Comparison of ENCODE assay signal across 20 cellular contexts in genomic region chr2:25698752-25699151, GRCh38. TPM values are rescaled to one million over a fixed set of nuclear protein-coding genes. Genes with fewer than 3 reads are reported as not detected.
A peak's percentile ranks its signal among the peaks of the same experiment; 100 is the strongest.
DNase-seq lines count a peak whose midpoint lies in the region; ATAC-seq, FAIRE-seq and TF ChIP-seq lines count a peak whose summit lies in the region.
"Had no signal": no experiment of that assay in that cellular context is flagged by ENCODE, and none has a peak within 500 bp of the region (broad histone marks: within the 10 kb centered on the region; RNA-seq: fewer than 3 reads in every experiment).

No MANE protein-coding gene starts in this region.

- H3K9me3 ChIP-seq in breast epithelium (no peaks in the 10 kb centered on the region), PC-3 (ENCODE audit: low read length) (no peaks in the 10 kb centered on the region), H1 (ENCODE audit: insufficient read depth in 2 of 2, low read depth in 1 of 2, low read length in 1 of 2) (no peaks in the 10 kb centered on the region)
- H3K9me3 ChIP-seq: testis had no signal

- peak; percentile 66 for ATAC-seq in PC-3
- peak; percentile 76 for ATAC-seq in stimulated activated effector memory CD8-positive, alpha-beta T cell treated with anti-CD3 and anti-CD28 coated beads, Interleukin-12 subunit alpha, Interleukin-12 subunit beta, amount 100 ng/mL, for 72 hours
- no peak for ATAC-seq in GM18517 (IDR thresholded peaks at IDR 0.05; ENCODE audit: unreplicated experiment)
- ATAC-seq: natural killer cell treated with Interleukin-12 subunit alpha and Interleukin-12 subunit beta and Interleukin-15 and Interleukin-18, amount 100 ng/mL, for 72 hours had no signal

- H2BK5ac ChIP-seq in H1 (ENCODE audit: low read depth, low read length) = no peak overlapping the region

- no peak for TF ChIP-seq RAD21 in H1 (IDR thresholded peaks at IDR 0.05 in 1 of 2, conservative IDR thresholded peaks at IDR 0.05 in 1 of 2; ENCODE audit: low read depth in 2 of 2, low read length in 2 of 2)

- no peak for TF ChIP-seq EP300 in H1 (IDR thresholded peaks at IDR 0.05; ENCODE audit: borderline replicate concordance in 1 of 2, low read depth in 2 of 2, low read length in 2 of 2)

- H2AFZ ChIP-seq in PC-3 (ENCODE audit: low read length) = no peak overlapping the region
- no peak overlapping the region for H2AFZ ChIP-seq in H1 (ENCODE audit: low read length)

- no peak for FAIRE-seq in H1 (lab: Jason Lieb, UNC)
- FAIRE-seq: small intestine, TTC549 had no signal

- TF ChIP-seq POLR2A in breast epithelium (IDR thresholded peaks at IDR 0.05) = no peak
- TF ChIP-seq POLR2A in H1 (IDR thresholded peaks at IDR 0.05; ENCODE audit: control extremely low read depth in 1 of 2, low read depth in 2 of 2, low read length in 2 of 2) = no peak

- intact Hi-C loops in MCF 10A (cut with micrococcal nuclease) (no loop called here), breast epithelium (cut with DNase I; ENCODE audit: low total_unique reads) (no loop called here), PC-3 (cut with micrococcal nuclease) (no loop called here)

- no peaks in the 10 kb centered on the region for H3K27me3 Mint-ChIP-seq in MCF 10A (ENCODE audit: insufficient read depth, unreplicated experiment)
- H3K27me3 Mint-ChIP-seq: natural killer cell treated with Interleukin-12 subunit alpha and Interleukin-12 subunit beta and Interleukin-15 and Interleukin-18, amount 100 ng/mL, for 72 hours had no signal

- POLR2A ChIA-PET in MCF 10A (lab: Yijun Ruan, JAX) (interaction anchor here (0.8 to 3.7 kb wide), 5 partner anchors 8 to 92 kb away, joined by 3 to 37 read pairs (median 3); no protein-coding TSS in a partner anchor), PC-3 (lab: Charles Lee; ENCODE audit: unreplicated experiment) (interaction anchor here (0.7 to 1.1 kb wide), 2 partner anchors 34 to 203 kb away, joined by 7 to 9 read pairs; no protein-coding TSS in a partner anchor), H1 (lab: Charles Lee; ENCODE audit: partially characterized antibody) (interaction anchor here (0.9 to 1.3 kb wide), 4 partner anchors 10 to 176 kb away, joined by 3 to 4 read pairs (median 3); no protein-coding TSS in a partner anchor)

- H3K4me3 Mint-ChIP-seq in MCF 10A (ENCODE audit: unreplicated experiment) = no peak overlapping the region
- no peak overlapping the region for H3K4me3 Mint-ChIP-seq in stimulated activated effector memory CD8-positive, alpha-beta T cell treated with anti-CD3 and anti-CD28 coated beads, Interleukin-12 subunit alpha, Interleukin-12 subunit beta, amount 100 ng/mL, for 72 hours
- H3K4me3 Mint-ChIP-seq: activated T-helper 1 cell treated with anti-CD3 and anti-CD28 coated beads, Interleukin-12 subunit alpha, Interleukin-12 subunit beta, Interleukin-2, Interleukin-4 antibody, amounts not matched to agents 30 ng/mL and 10 ng/mL and 1 ng/mL, durations not matched to agents 14 hours and 24 hours and 36 hours; immature natural killer cell; natural killer cell treated with Interleukin-12 subunit alpha and Interleukin-12 subunit beta and Interleukin-15 and Interleukin-18, amount 100 ng/mL, for 72 hours had no signal

- H3K79me2 ChIP-seq in PC-3 (ENCODE audit: low read length) (no peaks in the 10 kb centered on the region), H1 (ENCODE audit: control insufficient read depth in 1 of 2, insufficient read depth in 2 of 2, low read length in 2 of 2) (no peaks in the 10 kb centered on the region)

- BruUV-seq in MCF 10A (replicated peaks; lab: Mats Ljungman, UMichigan) (no TSS peak), PC-3 (replicated peaks; lab: Mats Ljungman, UMichigan) (no TSS peak)

- no peaks in the 10 kb centered on the region for H3K36me3 ChIP-seq in breast epithelium
- H3K36me3 ChIP-seq in PC-3 (ENCODE audit: low read depth, low read length) = no peaks in the 10 kb centered on the region
- H3K36me3 ChIP-seq in H1 (ENCODE audit: control insufficient read depth in 2 of 4, insufficient read depth in 4 of 4, low read length in 3 of 4) = no peaks in the 10 kb centered on the region

- TF ChIP-seq CTCF in MCF 10A (IDR thresholded peaks at IDR 0.05; ENCODE audit: unreplicated experiment) (no peak), breast epithelium (IDR thresholded peaks at IDR 0.05) (no peak), PC-3 (conservative IDR thresholded peaks at IDR 0.05; ENCODE audit: low read depth, low read length) (no peak), H1 (IDR thresholded peaks at IDR 0.05; ENCODE audit: control extremely low read depth in 1 of 3, insufficient read depth in 1 of 3, low read depth in 1 of 3, low read length in 3 of 3) (no peak)

- CTCF ChIA-PET in MCF 10A (lab: Yijun Ruan, JAX) (interaction anchor here (0.6 to 9.5 kb wide), 16 partner anchors 7 to 908 kb away, joined by 3 to 204 read pairs (median 8); no protein-coding TSS in a partner anchor), PC-3 (lab: Charles Lee) (interaction anchor here (0.7 to 2.6 kb wide), 5 partner anchors 9 to 91 kb away, joined by 3 to 14 read pairs (median 5); no protein-coding TSS in a partner anchor), H1 (lab: Charles Lee; ENCODE audit: partially characterized antibody) (interaction anchor here (0.6 to 6.8 kb wide), 11 partner anchors 10 to 243 kb away, joined by 3 to 110 read pairs (median 26); partner anchors contain the start of gene DTNB)

- H3K4me1 Mint-ChIP-seq in MCF 10A (ENCODE audit: insufficient read depth, unreplicated experiment) = peaks cover 6% of the 10 kb centered on the region
- H3K4me1 Mint-ChIP-seq in stimulated activated effector memory CD8-positive, alpha-beta T cell treated with anti-CD3 and anti-CD28 coated beads, Interleukin-12 subunit alpha, Interleukin-12 subunit beta, amount 100 ng/mL, for 72 hours = no peaks in the 10 kb centered on the region
- H3K4me1 Mint-ChIP-seq: immature natural killer cell had no signal

- H3K9ac ChIP-seq in PC-3 (ENCODE audit: low read length) (no peak overlapping the region), H1 (replicated peaks in 1 of 4; ENCODE audit: extremely low read depth in 1 of 4, low read depth in 3 of 4, low read length in 3 of 4) (no peak overlapping the region)

- no peaks in the 10 kb centered on the region; the same call in 1 of the 2 replicates for H3K23me2 ChIP-seq in H1 (ENCODE audit: low read depth, low read length)

- no peak overlapping the region for H3K27ac ChIP-seq in breast epithelium
- H3K27ac ChIP-seq in PC-3 (ENCODE audit: low read length) = 0 out of 2 replicates have a peak overlapping the region, but pooled peaks have one; percentile 5
- no peak overlapping the region for H3K27ac ChIP-seq in H1 (ENCODE audit: low read depth, low read length)
- H3K27ac ChIP-seq: coronary artery, HL-60, testis had no signal

- H3K4me2 ChIP-seq in PC-3 (ENCODE audit: low read length) (peak overlapping the region; percentile 42), H1 (ENCODE audit: insufficient read depth in 1 of 2, low read depth in 2 of 2, low read length in 2 of 2) (peak overlapping the region in 1 of 2 experiments; percentile 82; a peak in 1 of 4 replicates)

- H3K4me3 ChIP-seq in breast epithelium (no peak overlapping the region), PC-3 (ENCODE audit: low read length) (no peak overlapping the region), H1 (ENCODE audit: extremely low read depth in 1 of 4, insufficient read depth in 2 of 4, low read depth in 3 of 4, low read length in 4 of 4) (no peak overlapping the region)
- H3K4me3 ChIP-seq: coronary artery, testis had no signal

- H3K56ac ChIP-seq in H1 (replicated peaks; ENCODE audit: insufficient read length, low read depth, low read length) = no peak overlapping the region

- H2BK15ac ChIP-seq in H1 (ENCODE audit: low read length) = no peak overlapping the region; the same call in 1 of the 2 replicates

- H3K4ac ChIP-seq in H1 (replicated peaks; ENCODE audit: insufficient read length, low read depth, low read length) = no peak overlapping the region

- no peak overlapping the region for H2BK120ac ChIP-seq in H1 (replicated peaks; ENCODE audit: low read depth, low read length)

- peak overlapping the region; percentile 17; the same call in 1 of the 2 replicates for H2BK12ac ChIP-seq in H1 (ENCODE audit: low read depth, low read length)

- no peaks in the 10 kb centered on the region for H3K9me3 Mint-ChIP-seq in MCF 10A (ENCODE audit: unreplicated experiment)
- no peaks in the 10 kb centered on the region for H3K9me3 Mint-ChIP-seq in stimulated activated effector memory CD8-positive, alpha-beta T cell treated with anti-CD3 and anti-CD28 coated beads, Interleukin-12 subunit alpha, Interleukin-12 subunit beta, amount 100 ng/mL, for 72 hours
- H3K9me3 Mint-ChIP-seq: activated T-helper 1 cell treated with anti-CD3 and anti-CD28 coated beads, Interleukin-12 subunit alpha, Interleukin-12 subunit beta, Interleukin-2, Interleukin-4 antibody, amounts not matched to agents 30 ng/mL and 10 ng/mL and 1 ng/mL, durations not matched to agents 14 hours and 24 hours and 36 hours; immature natural killer cell; natural killer cell treated with Interleukin-12 subunit alpha and Interleukin-12 subunit beta and Interleukin-15 and Interleukin-18, amount 100 ng/mL, for 72 hours had no signal

- H4K8ac ChIP-seq in H1 (ENCODE audit: extremely low read depth, insufficient read depth, low read length) = no peak overlapping the region

- no peaks in the 10 kb centered on the region for H3K79me1 ChIP-seq in H1 (ENCODE audit: low read depth, low read length)

- no peak overlapping the region for H3K23ac ChIP-seq in H1 (ENCODE audit: insufficient read length)

- H3K14ac ChIP-seq in H1 (ENCODE audit: insufficient read length) = no peak overlapping the region

- H3K27ac Mint-ChIP-seq in MCF 10A (ENCODE audit: low read depth, unreplicated experiment) = no peak overlapping the region
- no peak overlapping the region for H3K27ac Mint-ChIP-seq in stimulated activated effector memory CD8-positive, alpha-beta T cell treated with anti-CD3 and anti-CD28 coated beads, Interleukin-12 subunit alpha, Interleukin-12 subunit beta, amount 100 ng/mL, for 72 hours
- H3K27ac Mint-ChIP-seq: activated T-helper 1 cell treated with anti-CD3 and anti-CD28 coated beads, Interleukin-12 subunit alpha, Interleukin-12 subunit beta, Interleukin-2, Interleukin-4 antibody, amounts not matched to agents 30 ng/mL and 10 ng/mL and 1 ng/mL, durations not matched to agents 14 hours and 24 hours and 36 hours; immature natural killer cell; natural killer cell treated with Interleukin-12 subunit alpha and Interleukin-12 subunit beta and Interleukin-15 and Interleukin-18, amount 100 ng/mL, for 72 hours; progenitor cell of endocrine pancreas had no signal

- no peaks in the 10 kb centered on the region for H3K9me2 ChIP-seq in PC-3 (replicated peaks; ENCODE audit: low read length)

- H3F3A ChIP-seq in PC-3 (ENCODE audit: low read length, unreplicated experiment) = no peaks in the 10 kb centered on the region

- H3K4me1 ChIP-seq in breast epithelium (no peaks in the 10 kb centered on the region), PC-3 (ENCODE audit: insufficient read depth, low read length) (peaks cover 32% of the 10 kb centered on the region), H1 (replicated peaks in 1 of 4; ENCODE audit: control insufficient read depth in 3 of 4, insufficient read depth in 4 of 4, low read length in 3 of 4) (peaks cover 0 to 12% (median 6%) of the 10 kb centered on the region in 4 experiments; a peak in 6 of 7 replicates)
- H3K4me1 ChIP-seq: testis had no signal

- no peaks in the 10 kb centered on the region for H3K36me3 Mint-ChIP-seq in MCF 10A (ENCODE audit: insufficient read depth, unreplicated experiment)
- no peaks in the 10 kb centered on the region for H3K36me3 Mint-ChIP-seq in stimulated activated effector memory CD8-positive, alpha-beta T cell treated with anti-CD3 and anti-CD28 coated beads, Interleukin-12 subunit alpha, Interleukin-12 subunit beta, amount 100 ng/mL, for 72 hours
- H3K36me3 Mint-ChIP-seq: immature natural killer cell; natural killer cell treated with Interleukin-12 subunit alpha and Interleukin-12 subunit beta and Interleukin-15 and Interleukin-18, amount 100 ng/mL, for 72 hours had no signal

- H3K18ac ChIP-seq in H1 (ENCODE audit: extremely low read depth, low read length) = no peak overlapping the region

- no peak overlapping the region for H2AK5ac ChIP-seq in H1 (ENCODE audit: low read depth, low read length)

- no peak overlapping the region for H4K91ac ChIP-seq in H1 (replicated peaks; ENCODE audit: insufficient read length, low read length)

- H4K5ac ChIP-seq in H1 (ENCODE audit: insufficient read length, low read depth, low read length) = no peak overlapping the region

- no peaks in the 10 kb centered on the region for H4K20me1 ChIP-seq in PC-3 (ENCODE audit: low read length)
- H4K20me1 ChIP-seq in H1 (replicated peaks in 1 of 2; ENCODE audit: control insufficient read depth in 1 of 2, insufficient read depth in 2 of 2, low read length in 2 of 2) = no peaks in the 10 kb centered on the region

- H2BK20ac ChIP-seq in H1 (ENCODE audit: low read length) = no peak overlapping the region

- H3K27me3 ChIP-seq in breast epithelium (no peaks in the 10 kb centered on the region), PC-3 (ENCODE audit: low read length) (no peaks in the 10 kb centered on the region), H1 (replicated peaks in 1 of 4; ENCODE audit: control insufficient read depth in 3 of 4, extremely low read depth in 1 of 4, insufficient read depth in 3 of 4, low read length in 3 of 4) (peaks cover 0 to 8% (median under 1%) of the 10 kb centered on the region in 4 experiments; a peak in 2 of 7 replicates)
- H3K27me3 ChIP-seq: testis had no signal

- peak; percentile 32 for DNase-seq in MCF 10A (ENCODE audit: unreplicated experiment)
- no peak for DNase-seq in breast epithelium (ENCODE audit: low spot score in 2 of 2)
- DNase-seq in PC-3 = peak; percentile 81
- DNase-seq in H1 (ENCODE audit: low read depth in 1 of 2, low spot score in 2 of 2) = no peak
- no peak for DNase-seq in stimulated activated effector memory CD8-positive, alpha-beta T cell treated with anti-CD3 and anti-CD28 coated beads, Interleukin-12 subunit alpha, Interleukin-12 subunit beta, amount 100 ng/mL, for 72 hours (ENCODE audit: low spot score in 2 of 2)
- DNase-seq in NCI-H1930 (lab: John Stamatoyannopoulos, UW) = no peak
- DNase-seq in HK-2 (ENCODE audit: unreplicated experiment) = no peak
- DNase-seq: activated CD4-positive, alpha-beta T cell treated with anti-CD3 and anti-CD28 coated beads, Interleukin-2, amount 50 U/mL, for 4 hours; aorta; immature natural killer cell; NCI-H2029 treated with DMSO at 0.1 percent for 48 hours; small intestine; testis had no signal

RNA-seq across cellular contexts. Expression of gene DTNB, which starts 25.4 kb away (rescaled TPM):
- total RNA-seq in MCF 10A (2022) = 22.7 and 26.3 TPM in 2 replicates
- 10 to 100 TPM in 2 of 3 donors, 1 to 10 TPM in 1; 7.8 to 63.4 (median 44.9) TPM for total RNA-seq in breast epithelium
- 23.1 and 23.6 TPM in 2 replicates for total RNA-seq in PC-3 (2014; rRNA removed)
- 40.5 and 49.5 TPM in 2 replicates for total RNA-seq in H1 (2021; fragmentation: NEBNext Ultra II Directional; extraction: Animal tissue kit (Norgen Biotek cat#: 25700))
- polyA plus RNA-seq in H1 (2011; rRNA removed) = 39.6 and 44.7 TPM in 2 replicates
- 50.2 TPM for polyA plus RNA-seq in H1 (2011; cell fraction: cytosol; rRNA removed)
- polyA plus RNA-seq in H1 (2011; cell fraction: nucleus; rRNA removed) = 88.6 TPM
- polyA plus RNA-seq in H1 (2012, experiment 1 of 2) = 34.3 to 53.4 TPM (median 49.9 TPM) in 4 replicates
- 24.6 TPM for polyA plus RNA-seq in H1 (2012, experiment 2 of 2)
- polyA plus RNA-seq in H1 (2013, experiment 1 of 2) = 34.4 TPM
- 37.9 TPM for polyA plus RNA-seq in H1 (2013, experiment 2 of 2)
- 81.2 and 107 TPM in 2 replicates for polyA minus RNA-seq in H1 (2011; rRNA and poly(A)+ RNA removed)
- polyA minus RNA-seq in H1 (2011; cell fraction: cytosol; rRNA and poly(A)+ RNA removed) = 33.9 TPM
- 141 TPM for polyA minus RNA-seq in H1 (2011; cell fraction: nucleus; rRNA and poly(A)+ RNA removed)

Comparison
In these comparisons a context has a peak if more than half of its experiments do, and no peak if none do; other contexts are left out.
1. DNase-seq: peak in MCF 10A (single experiment) and PC-3 (single experiment); none in breast epithelium (0 of 2), H1 (0 of 2), stimulated activated effector memory CD8-positive, alpha-beta T cell treated with anti-CD3 and anti-CD28 coated beads, Interleukin-12 subunit alpha, Interleukin-12 subunit beta, amount 100 ng/mL, for 72 hours (0 of 2), NCI-H1930 (0 of 2) and HK-2 (single experiment).